In genomic region chr6:88964509-88964908, GRCh38 we compare ENCODE assay signal across 8 cellular contexts. TPM values are rescaled to one million over a fixed set of nuclear protein-coding genes. Genes with fewer than 3 reads are reported as not detected.
DNase-seq lines count a peak whose midpoint lies in the region; ATAC-seq, FAIRE-seq and TF ChIP-seq lines count a peak whose summit lies in the region.

No MANE protein-coding gene starts in this region.

- TF ChIP-seq CTCF in NB4 (IDR thresholded peaks at IDR 0.05; ENCODE audit: low read depth, low read length) (no peak), dorsolateral prefrontal cortex (IDR thresholded peaks at IDR 0.05 in 54 of 56, conservative IDR thresholded peaks at IDR 0.05 in 2 of 56; ENCODE audit: low read depth in 1 of 56, partially characterized antibody in 56 of 56) (no peak), neural cell (IDR thresholded peaks at IDR 0.05; ENCODE audit: poor library complexity, severe bottlenecking) (no peak), pancreas (IDR thresholded peaks at IDR 0.05) (no peak)

- peaks cover 0 to 16% (median 8%) of the 10 kb centered on the region in 8 donors for H3K9me3 Mint-ChIP-seq in CD4-positive, alpha-beta memory T cell

- H3K36me3 ChIP-seq in CD4-positive, alpha-beta memory T cell (ENCODE audit: insufficient read depth, low read length), result no peaks in the 10 kb centered on the region
- H3K36me3 ChIP-seq in neural cell (ENCODE audit: insufficient read depth, low read length) (no peaks in the 10 kb centered on the region), pancreas (no peaks in the 10 kb centered on the region)

- no peak for TF ChIP-seq EP300 in neural cell (conservative IDR thresholded peaks at IDR 0.05; ENCODE audit: poor library complexity, severe bottlenecking)

- peaks cover 5 to 13% of the 10 kb centered on the region in 2 donors for H3K36me3 Mint-ChIP-seq in CD4-positive, alpha-beta memory T cell

- no peak overlapping the region for H3K4me3 ChIP-seq in CD4-positive, alpha-beta memory T cell (ENCODE audit: low read length in 2 of 2)
- H3K4me3 ChIP-seq in NB4 (ENCODE audit: low read depth, low read length) (peak overlapping the region; percentile 83), dorsolateral prefrontal cortex (peak overlapping the region in 57 of 59 donors; percentile 68 to 100 (median 93)), neural cell (ENCODE audit: low read length) (peak overlapping the region; percentile 88), pancreas (peak overlapping the region in 2 of 4 donors; percentile 90 to 98)

- TF ChIP-seq RAD21 in neural cell (conservative IDR thresholded peaks at IDR 0.05), result no peak

- H3K27me3 Mint-ChIP-seq in CD4-positive, alpha-beta memory T cell, result no peaks in the 10 kb centered on the region

- H3F3A ChIP-seq in neural cell (ENCODE audit: insufficient read depth, low read length, poor library complexity, severe bottlenecking), result no peaks in the 10 kb centered on the region

- H3K9me3 ChIP-seq in CD4-positive, alpha-beta memory T cell (ENCODE audit: control insufficient read depth in 1 of 2, low read length in 2 of 2), result no peaks in the 10 kb centered on the region
- no peaks in the 10 kb centered on the region for H3K9me3 ChIP-seq in neural cell (ENCODE audit: low read length)
- no peaks in the 10 kb centered on the region for H3K9me3 ChIP-seq in pancreas

- no peaks in the 10 kb centered on the region for H3K27me3 ChIP-seq in CD4-positive, alpha-beta memory T cell (ENCODE audit: insufficient read depth, low read length)
- no peaks in the 10 kb centered on the region for H3K27me3 ChIP-seq in dorsolateral prefrontal cortex
- no peaks in the 10 kb centered on the region for H3K27me3 ChIP-seq in neural cell (ENCODE audit: insufficient read depth, low read depth, low read length)
- H3K27me3 ChIP-seq in pancreas, result no peaks in the 10 kb centered on the region

- no peak overlapping the region for H3K4me2 ChIP-seq in neural cell (ENCODE audit: low read length)

- no peak for ATAC-seq in GM21367 (IDR thresholded peaks at IDR 0.05; ENCODE audit: unreplicated experiment)
- ATAC-seq in pancreas, result no peak

- H2AFZ ChIP-seq in neural cell (ENCODE audit: low read depth, low read length), result no peak overlapping the region

- H4K20me1 ChIP-seq in neural cell (ENCODE audit: insufficient read depth), result no peaks in the 10 kb centered on the region

- intact Hi-C loops in CD4-positive, alpha-beta memory T cell (cut with micrococcal nuclease), result loop anchor here (5.0 kb wide), 3 partner anchors 388 to 1557 kb away; partner anchors contain the start of genes AKIRIN2, CFAP206 and UBE2J1
- intact Hi-C loops in dorsolateral prefrontal cortex (cut with DNase I) (loop anchor here in 1 of 2 donors (5.0 kb wide), 1 partner anchor 118 kb away; the partner anchor contains the start of gene PNRC1), pancreas (cut with DNase I) (no loop called here)

- FAIRE-seq in pancreas (lab: Jason Lieb, UNC), result no peak

- POLR2A ChIA-PET in CD4-positive, alpha-beta memory T cell (lab: Charles Lee; ENCODE audit: partially characterized antibody), result interaction anchor here (4.9 kb wide), 1 partner anchor 116 kb away, joined by 102 read pairs; the partner anchor contains the start of gene PNRC1

- peaks cover 30% of the 10 kb centered on the region for H3K4me1 ChIP-seq in CD4-positive, alpha-beta memory T cell (ENCODE audit: insufficient read depth, low read length)
- peaks cover 9 to 12% (median 11%) of the 10 kb centered on the region in 3 donors for H3K4me1 ChIP-seq in pancreas

- H3K79me2 ChIP-seq in neural cell (replicated peaks; ENCODE audit: insufficient read depth, low read length), result peaks cover 15% of the 10 kb centered on the region

- TF ChIP-seq POLR2A in NB4 (IDR thresholded peaks at IDR 0.05; ENCODE audit: extremely low read depth, insufficient read length), result no peak

- CTCF ChIA-PET in CD4-positive, alpha-beta memory T cell (lab: Charles Lee; ENCODE audit: partially characterized antibody), result interaction anchor here (0.9 to 2.7 kb wide), 3 partner anchors 16 to 333 kb away, joined by 3 to 11 read pairs (median 3); no protein-coding TSS in a partner anchor

- peaks cover 18 to 47% (median 29%) of the 10 kb centered on the region in 4 donors for H3K4me1 Mint-ChIP-seq in CD4-positive, alpha-beta memory T cell

- 46 to 53% methylated on average over 5 of the region's 5 CpGs for WGBS in pancreas, 2 donors

- H3K4me3 Mint-ChIP-seq in CD4-positive, alpha-beta memory T cell, result peak overlapping the region; percentile 45 to 99 (median 94)

- no peak for DNase-seq in CD4-positive, alpha-beta memory T cell
- peak; percentile 22 for DNase-seq in NB4 (ENCODE audit: low read depth)
- DNase-seq in dorsolateral prefrontal cortex, result no peak
- no peak for DNase-seq in EL
- DNase-seq in pancreas, result no peak
- no peak for DNase-seq in NCI-H187 treated with DMSO at 0.1 percent for 48 hours (lab: John Stamatoyannopoulos, UW)

- no peak overlapping the region for H3K27ac ChIP-seq in CD4-positive, alpha-beta memory T cell (ENCODE audit: low read depth, low read length)
- H3K27ac ChIP-seq in dorsolateral prefrontal cortex, result peak overlapping the region in 3 of 59 donors; percentile 88 to 91 (median 88)
- no peak overlapping the region for H3K27ac ChIP-seq in neural cell (ENCODE audit: low read length)
- H3K27ac ChIP-seq in pancreas, result no peak overlapping the region

- H3K27ac Mint-ChIP-seq in CD4-positive, alpha-beta memory T cell, result peak overlapping the region in 4 of 7 donors; percentile 14 to 81 (median 58)

- no peak overlapping the region for H3K9ac ChIP-seq in neural cell (ENCODE audit: low read length)

- H3K9me2 ChIP-seq in neural cell (ENCODE audit: insufficient read depth, low read length), result no peaks in the 10 kb centered on the region

TF ChIP-seq in neural cell, 6 proteins besides CTCF, POLR2A, EP300 and RAD21:
- no peak for TF ChIP-seq MXI1 (conservative IDR thresholded peaks at IDR 0.05; ENCODE audit: poor library complexity, severe bottlenecking)
- TF ChIP-seq SMC3 (conservative IDR thresholded peaks at IDR 0.05; ENCODE audit: poor library complexity), result no peak
- no peak for TF ChIP-seq EZH2 (IDR thresholded peaks at IDR 0.05; ENCODE audit: borderline replicate concordance, insufficient read depth, low read length, poor library complexity, severe bottlenecking)
- no peak for TF ChIP-seq TAF1 (IDR thresholded peaks at IDR 0.05; ENCODE audit: low read depth)
- TF ChIP-seq REST (IDR thresholded peaks at IDR 0.05; ENCODE audit: borderline replicate concordance), result no peak
- TF ChIP-seq POLR2AphosphoS5 (IDR thresholded peaks at IDR 0.05), result no peak

RNA-seq across cellular contexts. Expression of gene RNGTT, which starts 1.1 kb away (rescaled TPM):
- 10 to 100 TPM; 17.4 to 21.8 TPM for total RNA-seq in CD4-positive, alpha-beta memory T cell
- polyA plus RNA-seq in CD4-positive, alpha-beta memory T cell, result 10 to 100 TPM; 17.3 to 20.8 TPM
- total RNA-seq in dorsolateral prefrontal cortex (10 to 100 TPM; 18.7 to 32.0 (median 25.2) TPM), pancreas (1 to 10 TPM; 2.6 to 6.1 (median 3.5) TPM)
- polyA plus RNA-seq in neural cell (25.7 and 28.3 TPM in 2 replicates), pancreas (1 to 10 TPM; 1.7 to 2.9 TPM)
- 94.0 and 107 TPM in 2 replicates for polyA minus RNA-seq in neural cell

Comparison
In these comparisons a context has a peak if more than half of its experiments do, and no peak if none do; other contexts are left out.
1. H3K4me3 ChIP-seq: peak in NB4 (single experiment), dorsolateral prefrontal cortex (57 of 59) and neural cell (single experiment); none in CD4-positive, alpha-beta memory T cell (0 of 2).